8 cellular contexts compared by ENCODE assay signal in genomic region chrX:18354369-18355329, GRCh38. TPM values are rescaled to one million over a fixed set of nuclear protein-coding genes. Genes with fewer than 3 reads are reported as not detected.
DNase-seq lines count a peak whose midpoint lies in the region; ATAC-seq and TF ChIP-seq lines count a peak whose summit lies in the region.

Gene SCML2 (minus strand): TSS chrX:18354688. CDS start chrX:18334071, 20,617 bp downstream.

- DNase-seq in 8988T (peak; percentile 31), GOT3 (lab: John Stamatoyannopoulos, UW) (peak; percentile 26), RPMI8226 (peak; percentile 56), adrenal gland (peak; percentile 43 to 61 (median 53)), left ventricle myocardium inferior (peak; percentile 38), posterior cingulate gyrus (peak in 8 of 10 donors; percentile 24 to 93 (median 38)), NCI-H1048 (lab: John Stamatoyannopoulos, UW) (no peak)

- peak within 1 kb of the TSS in 4 of 5 donors; percentile 39 to 89 (median 78) for H3K27ac ChIP-seq in adrenal gland
- no peak within 1 kb of the TSS for H3K27ac ChIP-seq in left ventricle myocardium inferior (replicated peaks)

- H3K4me3 ChIP-seq in adrenal gland (peak within 1 kb of the TSS in 3 of 4 donors; percentile 8 to 77 (median 18)), left ventricle myocardium inferior (peak within 1 kb of the TSS; percentile 71)

- ATAC-seq in HG03432 (IDR thresholded peaks at IDR 0.05; ENCODE audit: unreplicated experiment) = no peak

- H3K4me1 ChIP-seq in adrenal gland (replicated peaks in 1 of 2) = no peaks in the 10 kb centered on the region
- peaks cover 6% of the 10 kb centered on the region for H3K4me1 ChIP-seq in left ventricle myocardium inferior

- H3K9me3 ChIP-seq in adrenal gland (replicated peaks in 1 of 3) = no peaks in the 10 kb centered on the region
- no peaks in the 10 kb centered on the region for H3K9me3 ChIP-seq in left ventricle myocardium inferior (replicated peaks)

- H3K27me3 ChIP-seq in adrenal gland = peaks cover 9% of the 10 kb centered on the region
- no peaks in the 10 kb centered on the region for H3K27me3 ChIP-seq in left ventricle myocardium inferior (ENCODE audit: low read depth)

- H3K36me3 ChIP-seq in adrenal gland (replicated peaks in 1 of 2) (no peaks in the 10 kb centered on the region), left ventricle myocardium inferior (no peaks in the 10 kb centered on the region)

- 1 to 34% (median 14%) methylated on average over 5 to 96 of the region's 96 CpGs for WGBS in adrenal gland, 4 donors

- TF ChIP-seq CTCF in adrenal gland (IDR thresholded peaks at IDR 0.05) (no peak), left ventricle myocardium inferior (IDR thresholded peaks at IDR 0.05; ENCODE audit: borderline replicate concordance) (no peak)

- TF ChIP-seq POLR2A in adrenal gland (IDR thresholded peaks at IDR 0.05) = peak in 1 of 2 donors; percentile 51

- intact Hi-C loops in adrenal gland (cut with DNase I) = no loop called here
- intact Hi-C loops in left ventricle myocardium inferior (cut with micrococcal nuclease) = no loop called here
- intact Hi-C loops in posterior cingulate gyrus (cut with DNase I) = no loop called here

RNA-seq across cellular contexts. Expression of gene SCML2, which starts in this region (rescaled TPM):
- 1 to 10 TPM; 1.6 to 7.2 (median 4.2) TPM for total RNA-seq in adrenal gland
- 10 to 100 TPM in 2 of 3 donors, 1 to 10 TPM in 1; 7.9 to 11.1 (median 10.1) TPM for polyA plus RNA-seq in adrenal gland
- total RNA-seq in left ventricle myocardium inferior = 1.1 TPM
